29 cellular contexts compared by ENCODE assay signal in genomic region chr7:2094454-2095039, GRCh38.
"Had no signal": no experiment of that assay in that cellular context is flagged by ENCODE, and none has a peak within 500 bp of the region (broad histone marks: within the 10 kb centered on the region; RNA-seq: fewer than 3 reads in every experiment).

No MANE protein-coding gene starts in this region.

- ATAC-seq: activated naive CD4-positive, alpha-beta T cell treated with anti-CD3 and anti-CD28 coated beads, Interleukin-2, amount 50 U/mL, for 72 hours; activated T-helper 17 cell treated with anti-CD3 and anti-CD28 coated beads, Interleukin-2, amount 50 U/mL, for 72 hours; effector memory CD8-positive, alpha-beta T cell; gastrocnemius medialis; natural killer cell treated with Interleukin-12 subunit alpha and Interleukin-12 subunit beta and Interleukin-15 and Interleukin-18, amount 100 ng/mL, for 72 hours; T-cell had no signal

- H3K4me2 ChIP-seq: hepatocyte had no signal

- FAIRE-seq: astrocyte had no signal

- H3K27me3 ChIP-seq: brain microvascular endothelial cell, gastrocnemius medialis, hepatocyte, right atrium auricular region, suprapubic skin, tibial artery had no signal

- H2AFZ ChIP-seq: hepatocyte had no signal

- H3K4me3 ChIP-seq: coronary artery, gastrocnemius medialis, hepatocyte, left ventricle myocardium inferior, lung, right atrium auricular region, suprapubic skin, tibial artery had no signal

- H3K27ac ChIP-seq: brain microvascular endothelial cell, coronary artery, gastrocnemius medialis, hepatocyte, left ventricle myocardium inferior, right atrium auricular region, suprapubic skin, tibial artery, WERI-Rb-1 had no signal

- DNase-seq: activated CD4-positive, alpha-beta memory T cell treated with anti-CD3 and anti-CD28 coated beads for 36 hours; activated CD4-positive, alpha-beta T cell treated with anti-CD3 and anti-CD28 coated beads, Interleukin-2, amount 10 ng/mL, durations not matched to agents 24 days and 14 days; activated CD4-positive, CD25-positive, alpha-beta regulatory T cell treated with anti-CD3 and anti-CD28 coated beads, Interleukin-2, amount 50 U/mL, for 72 hours; activated CD8-positive, alpha-beta memory T cell treated with anti-CD3 and anti-CD28 coated beads, Interleukin-2, amount 50 U/mL, for 4 hours; activated gamma-delta T cell treated with Interleukin-2 at 50 U/mL for 16 hours; activated T-cell treated with anti-CD3 and anti-CD28 coated beads, Interleukin-2, amount 50 U/mL, for 24 hours; amniotic stem cell; brain microvascular endothelial cell; effector memory CD8-positive, alpha-beta T cell; erythroblast; gastrocnemius medialis; islet precursor cell; left ventricle myocardium inferior; mesendoderm; stimulated activated CD4-positive, alpha-beta T cell treated with anti-CD3 and anti-CD28 coated beads, Interleukin-15, amount 100 ng/mL, for 24 hours; stimulated activated CD4-positive, alpha-beta T cell treated with anti-CD3 and anti-CD28 coated beads, Interleukin-2, amount 100 ng/mL, for 24 hours; T-cell; T-helper 9 cell; tibial artery; WERI-Rb-1 had no signal

- H3K36me3 ChIP-seq: brain microvascular endothelial cell, gastrocnemius medialis, left ventricle myocardium inferior, right atrium auricular region, suprapubic skin, WERI-Rb-1 had no signal

- H3K4me1 ChIP-seq: gastrocnemius medialis, suprapubic skin, tibial artery had no signal

- H3K79me2 ChIP-seq: hepatocyte had no signal

- H3K9me3 ChIP-seq: gastrocnemius medialis, left ventricle myocardium inferior, right atrium auricular region, suprapubic skin, tibial artery had no signal
